28 cellular contexts compared by ENCODE assay signal in genomic region chr22:50286275-50286674, GRCh38.
"Had no signal": no experiment of that assay in that cellular context is flagged by ENCODE, and none has a peak within 500 bp of the region (broad histone marks: within the 10 kb centered on the region; RNA-seq: fewer than 3 reads in every experiment).

No MANE protein-coding gene starts in this region.

- H3K4me1 ChIP-seq: colonic mucosa had no signal

- H3K27ac ChIP-seq: cardiac muscle cell, colonic mucosa, epithelial cell of prostate, WERI-Rb-1 had no signal

- H3K4me3 ChIP-seq: adrenal gland, breast epithelium, cardiac muscle cell, colonic mucosa had no signal

- H3K27me3 ChIP-seq: adrenal gland, breast epithelium, cardiac muscle cell, colonic mucosa had no signal

- H3K36me3 ChIP-seq: breast epithelium had no signal

- H3K9me3 ChIP-seq: adrenal gland, breast epithelium, colonic mucosa had no signal

- DNase-seq: activated B cell treated with CpG ODN at 0.5 μM for 24 hours; activated CD4-positive, alpha-beta memory T cell treated with anti-CD3 and anti-CD28 coated beads for 36 hours; activated CD4-positive, alpha-beta T cell treated with anti-CD3 and anti-CD28 coated beads, Interleukin-2, amount 10 ng/mL, durations not matched to agents 24 days and 14 days; activated CD8-positive, alpha-beta memory T cell treated with anti-CD3 and anti-CD28 coated beads, Interleukin-2, amount 10 ng/mL, durations not matched to agents 7 days and 5 days; activated CD8-positive, alpha-beta memory T cell treated with anti-CD3 and anti-CD28 coated beads, Interleukin-2, amount 50 U/mL, for 4 hours; activated CD8-positive, alpha-beta T cell treated with anti-CD3 and anti-CD28 coated beads, Interleukin-2, amount 10 ng/mL, durations not matched to agents 7 days and 5 days; activated effector memory CD4-positive, alpha-beta T cell treated with anti-CD3 and anti-CD28 coated beads, Interleukin-2, amount 50 U/mL, for 16 hours; activated naive CD4-positive, alpha-beta T cell treated with anti-CD3 and anti-CD28 coated beads for 36 hours; activated naive CD8-positive, alpha-beta T cell treated with anti-CD3 and anti-CD28 coated beads for 36 hours; activated naive CD8-positive, alpha-beta T cell treated with anti-CD3 and anti-CD28 coated beads, Interleukin-2, amount 50 U/mL, for 24 hours; activated T-cell treated with anti-CD3 and anti-CD28 coated beads, Interleukin-2, amount 50 U/mL, for 1 hour; activated T-cell treated with anti-CD3 and anti-CD28 coated beads, Interleukin-2, amount 50 U/mL, for 48 hours; adrenal gland; amygdala; aorta; central memory CD4-positive, alpha-beta T cell; cerebellar nuclear complex; colonic mucosa; effector CD8-positive, alpha-beta T cell; foreskin fibroblast; head of caudate nucleus; T-helper 1 cell; T-helper 17 cell; T1000; WERI-Rb-1 had no signal
